Comparison of ENCODE assay signal across 2 cellular contexts in genomic region chr14:102570334-102570995, GRCh38.
TF ChIP-seq lines count a peak whose summit lies in the region.

No MANE protein-coding gene starts in this region.

TF ChIP-seq in HepG2, 621 proteins besides CTCF, POLR2A, EP300 and RAD21 (continued from another document and continues in another):
- TF ChIP-seq TFDP1 (CRISPR knock-in tag; IDR thresholded peaks at IDR 0.05; ENCODE audit: borderline replicate concordance) (peak; percentile 38; the same call in 1 of the 2 replicates), ZNF20 (CRISPR knock-in tag; IDR thresholded peaks at IDR 0.05) (no peak), HMG20B (CRISPR knock-in tag; conservative IDR thresholded peaks at IDR 0.05) (0 out of 2 replicates have a peak, but pooled peaks have one; percentile 37), ISL2 (CRISPR knock-in tag; IDR thresholded peaks at IDR 0.05) (peak; percentile 56; the same call in 1 of the 2 replicates), TFDP2 (CRISPR knock-in tag; IDR thresholded peaks at IDR 0.05) (peak; percentile 45; the same call in 1 of the 2 replicates), NCOR1 (IDR thresholded peaks at IDR 0.05; ENCODE audit: borderline replicate concordance, low read length) (peak; percentile 82), ZNF407 (CRISPR knock-in tag; IDR thresholded peaks at IDR 0.05; ENCODE audit: not compliant biosample characterization) (no peak), ZFP36 (IDR thresholded peaks at IDR 0.05; ENCODE audit: borderline replicate concordance, low read depth, low read length, partially characterized antibody) (no peak)
- TF ChIP-seq, protein P1, sequence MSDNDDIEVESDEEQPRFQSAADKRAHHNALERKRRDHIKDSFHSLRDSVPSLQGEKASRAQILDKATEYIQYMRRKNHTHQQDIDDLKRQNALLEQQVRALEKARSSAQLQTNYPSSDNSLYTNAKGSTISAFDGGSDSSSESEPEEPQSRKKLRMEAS (IDR thresholded peaks at IDR 0.05) = peak; percentile 48
- TF ChIP-seq, protein P2, sequence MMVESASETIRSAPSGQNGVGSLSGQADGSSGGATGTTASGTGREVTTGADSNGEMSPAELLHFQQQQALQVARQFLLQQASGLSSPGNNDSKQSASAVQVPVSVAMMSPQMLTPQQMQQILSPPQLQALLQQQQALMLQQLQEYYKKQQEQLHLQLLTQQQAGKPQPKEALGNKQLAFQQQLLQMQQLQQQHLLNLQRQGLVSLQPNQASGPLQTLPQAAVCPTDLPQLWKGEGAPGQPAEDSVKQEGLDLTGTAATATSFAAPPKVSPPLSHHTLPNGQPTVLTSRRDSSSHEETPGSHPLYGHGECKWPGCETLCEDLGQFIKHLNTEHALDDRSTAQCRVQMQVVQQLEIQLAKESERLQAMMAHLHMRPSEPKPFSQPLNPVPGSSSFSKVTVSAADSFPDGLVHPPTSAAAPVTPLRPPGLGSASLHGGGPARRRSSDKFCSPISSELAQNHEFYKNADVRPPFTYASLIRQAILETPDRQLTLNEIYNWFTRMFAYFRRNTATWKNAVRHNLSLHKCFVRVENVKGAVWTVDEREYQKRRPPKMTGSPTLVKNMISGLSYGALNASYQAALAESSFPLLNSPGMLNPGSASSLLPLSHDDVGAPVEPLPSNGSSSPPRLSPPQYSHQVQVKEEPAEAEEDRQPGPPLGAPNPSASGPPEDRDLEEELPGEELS (CRISPR knock-in tag; IDR thresholded peaks at IDR 0.05) = 0 out of 2 replicates have a peak, but pooled peaks have one; percentile 16

TF ChIP-seq in WTC11, 78 proteins besides CTCF, POLR2A, EP300 and RAD21 (continued from another document):
- TF ChIP-seq RORB (CRISPR knock-in tag; IDR thresholded peaks at IDR 0.05) = no peak
- TF ChIP-seq FOXP1 (CRISPR knock-in tag; IDR thresholded peaks at IDR 0.05; ENCODE audit: borderline replicate concordance) = no peak
- TF ChIP-seq ZNF425 (CRISPR knock-in tag; conservative IDR thresholded peaks at IDR 0.05) = no peak
- TF ChIP-seq KAT7 (CRISPR knock-in tag; IDR thresholded peaks at IDR 0.05; ENCODE audit: borderline replicate concordance) = no peak
- TF ChIP-seq ZBTB21 (CRISPR knock-in tag; IDR thresholded peaks at IDR 0.05; ENCODE audit: borderline replicate concordance) = no peak
- no peak for TF ChIP-seq OVOL2 (CRISPR knock-in tag; IDR thresholded peaks at IDR 0.05; ENCODE audit: borderline replicate concordance)
- no peak for TF ChIP-seq IRF2 (CRISPR knock-in tag; IDR thresholded peaks at IDR 0.05; ENCODE audit: borderline replicate concordance, low read depth)
